Comparison of ENCODE assay signal across 17 cellular contexts in genomic region chr12:48159976-48160525, GRCh38. TPM values are rescaled to one million over a fixed set of nuclear protein-coding genes. Genes with fewer than 3 reads are reported as not detected.
DNase-seq lines count a peak whose midpoint lies in the region; ATAC-seq, FAIRE-seq and TF ChIP-seq lines count a peak whose summit lies in the region.
"Had no signal": no experiment of that assay in that cellular context is flagged by ENCODE, and none has a peak within 500 bp of the region (broad histone marks: within the 10 kb centered on the region; RNA-seq: fewer than 3 reads in every experiment).

No MANE protein-coding gene starts in this region.

- H3K27ac ChIP-seq in kidney (ENCODE audit: low read depth in 2 of 2, low read length in 2 of 2): no peak overlapping the region
- H3K27ac ChIP-seq: PC-9 had no signal

- peaks cover 2% of the 10 kb centered on the region for H3K27me3 Mint-ChIP-seq in activated T-cell treated with anti-CD3 and anti-CD28 coated beads, Interleukin-2, amount 50 U/mL, for 72 hours (ENCODE audit: low read depth)

- DNase-seq in AG10803 (ENCODE audit: low read depth) (peak; percentile 54), HT1080 (ENCODE audit: low read depth) (peak; percentile 32), UCSD-AML1 (lab: John Stamatoyannopoulos, UW; ENCODE audit: unreplicated experiment) (peak; percentile 31), islet precursor cell (peak; percentile 32), urothelium cell line (ENCODE audit: low spot score) (no peak), kidney (no peak), SIG-M5 treated with dmso at 0.1 percent for 504 hours (lab: John Stamatoyannopoulos, UW; ENCODE audit: unreplicated experiment) (no peak)
- DNase-seq in activated T-cell treated with anti-CD3 and anti-CD28 coated beads, Interleukin-2, amount 50 U/mL, for 72 hours: no peak
- DNase-seq: NCI-H1048, NCI-H146, NCI-H2081 treated with DMSO at 0.1 percent for 48 hours, NCI-H510A treated with DMSO at 0.1 percent for 48 hours, PC-9 had no signal

- peaks cover 30% of the 10 kb centered on the region for H3K4me1 Mint-ChIP-seq in activated T-cell treated with anti-CD3 and anti-CD28 coated beads, Interleukin-2, amount 50 U/mL, for 72 hours (ENCODE audit: low read depth)

- no peaks in the 10 kb centered on the region for H3K9me3 Mint-ChIP-seq in activated T-cell treated with anti-CD3 and anti-CD28 coated beads, Interleukin-2, amount 50 U/mL, for 72 hours

- no peaks in the 10 kb centered on the region for H3K36me3 ChIP-seq in kidney (ENCODE audit: control insufficient read depth in 1 of 2, insufficient read depth in 2 of 2, low read length in 2 of 2)

- intact Hi-C loops in kidney (cut with DNase I): no loop called here

- H3K36me3 Mint-ChIP-seq in activated T-cell treated with anti-CD3 and anti-CD28 coated beads, Interleukin-2, amount 50 U/mL, for 72 hours (ENCODE audit: insufficient read depth in 2 of 2): peaks cover 0 to 1% of the 10 kb centered on the region in 2 donors

- H3K27ac Mint-ChIP-seq in activated T-cell treated with anti-CD3 and anti-CD28 coated beads, Interleukin-2, amount 50 U/mL, for 72 hours: no peak overlapping the region

- H3K9ac ChIP-seq in kidney (ENCODE audit: low read length in 2 of 2): no peak overlapping the region

- H3K4me3 ChIP-seq in AG10803 (ENCODE audit: low read length) (no peak overlapping the region), kidney (ENCODE audit: low read length in 2 of 2) (no peak overlapping the region)
- H3K4me3 ChIP-seq: PC-9 had no signal

- FAIRE-seq in urothelium cell line (lab: Jason Lieb, UNC): no peak
- FAIRE-seq in kidney (lab: Jason Lieb, UNC): no peak
- FAIRE-seq: H54, HTR-8/SVneo had no signal

- H3K4me3 Mint-ChIP-seq in activated T-cell treated with anti-CD3 and anti-CD28 coated beads, Interleukin-2, amount 50 U/mL, for 72 hours: no peak overlapping the region

- H3K9me3 ChIP-seq in kidney (ENCODE audit: control insufficient read depth in 1 of 2, low read length in 2 of 2): no peaks in the 10 kb centered on the region

- no peak for TF ChIP-seq CTCF in AG10803 (conservative IDR thresholded peaks at IDR 0.05; ENCODE audit: low read length)
- TF ChIP-seq CTCF in kidney (IDR thresholded peaks at IDR 0.05; ENCODE audit: borderline replicate concordance, extremely low read depth, insufficient read depth): no peak

- ATAC-seq in activated T-cell treated with anti-CD3 and anti-CD28 coated beads, Interleukin-2, amount 50 U/mL, for 72 hours (replicated peaks in 1 of 2): no peak

- H3K4me1 ChIP-seq in kidney (ENCODE audit: control insufficient read depth in 1 of 2, insufficient read depth in 1 of 2, low read depth in 1 of 2, low read length in 2 of 2): peaks cover 0 to 2% of the 10 kb centered on the region in 2 donors

RNA-seq across cellular contexts. Expression of gene ASB8, which starts 2.7 kb away (rescaled TPM):
- total RNA-seq in HT1080 (2014; rRNA removed; shearing (Covaris generic)): 34.8 and 46.3 TPM in 2 replicates
- polyA plus RNA-seq in HT1080 (2015; cell fraction: cytosol; rRNA removed): 25.9 and 33.2 TPM in 2 replicates
- polyA plus RNA-seq in HT1080 (2015; cell fraction: nucleus; rRNA removed): 22.1 and 25.2 TPM in 2 replicates
- 10 to 100 TPM; 52.3 to 61.8 TPM for total RNA-seq in activated T-cell treated with anti-CD3 and anti-CD28 coated beads, Interleukin-2, amount 50 U/mL, for 72 hours
- total RNA-seq in kidney: 40.5 TPM
- 27.3 TPM for polyA plus RNA-seq in kidney (ENCODE audit: insufficient read depth, low read depth, low replicate concordance)

RNA-seq across cellular contexts. Expression of gene CCDC184, which starts 23.4 kb away (rescaled TPM):
- 0.19 and 0.40 TPM in 2 replicates for total RNA-seq in HT1080 (2014; rRNA removed; shearing (Covaris generic))
- 0.35 and 0.43 TPM in 2 replicates for polyA plus RNA-seq in HT1080 (2015; cell fraction: cytosol; rRNA removed)
- polyA plus RNA-seq in HT1080 (2015; cell fraction: nucleus; rRNA removed): 0.19 and 0.38 TPM in 2 replicates
- total RNA-seq in activated T-cell treated with anti-CD3 and anti-CD28 coated beads, Interleukin-2, amount 50 U/mL, for 72 hours: under 1 TPM; 0.17 to 0.32 TPM
- 2.0 TPM for total RNA-seq in kidney
- polyA plus RNA-seq in kidney (ENCODE audit: insufficient read depth, low read depth, low replicate concordance): 1.7 TPM
- total RNA-seq: A172, PC-9 had no signal

RNA-seq across cellular contexts. Expression of gene PFKM, which starts 40.9 kb away (rescaled TPM):
- 60.4 and 60.9 TPM in 2 replicates for total RNA-seq in HT1080 (2014; rRNA removed; shearing (Covaris generic))
- 49.0 and 55.1 TPM in 2 replicates for polyA plus RNA-seq in HT1080 (2015; cell fraction: cytosol; rRNA removed)
- 126 and 135 TPM in 2 replicates for polyA plus RNA-seq in HT1080 (2015; cell fraction: nucleus; rRNA removed)
- total RNA-seq in activated T-cell treated with anti-CD3 and anti-CD28 coated beads, Interleukin-2, amount 50 U/mL, for 72 hours: 10 to 100 TPM; 29.1 to 35.9 TPM
- 67.7 TPM for total RNA-seq in kidney
- polyA plus RNA-seq in kidney (ENCODE audit: insufficient read depth, low read depth, low replicate concordance): 69.6 TPM

RNA-seq across cellular contexts. Expression of gene OR10AD1, which starts 43.0 kb away (rescaled TPM):
- not detected in 2 replicates for total RNA-seq in HT1080 (2014; rRNA removed; shearing (Covaris generic))
- not detected in 2 replicates for polyA plus RNA-seq in HT1080 (2015; cell fraction: cytosol; rRNA removed)
- not detected in 2 replicates for polyA plus RNA-seq in HT1080 (2015; cell fraction: nucleus; rRNA removed)
- not detected for total RNA-seq in activated T-cell treated with anti-CD3 and anti-CD28 coated beads, Interleukin-2, amount 50 U/mL, for 72 hours
- total RNA-seq in kidney: not detected
- polyA plus RNA-seq in kidney (ENCODE audit: insufficient read depth, low read depth, low replicate concordance): not detected
- total RNA-seq: A172, Daoy, PC-9 had no signal

RNA-seq across cellular contexts. Expression of gene SENP1, which starts 54.2 kb away (rescaled TPM):
- total RNA-seq in HT1080 (2014; rRNA removed; shearing (Covaris generic)): 18.0 and 27.5 TPM in 2 replicates
- polyA plus RNA-seq in HT1080 (2015; cell fraction: cytosol; rRNA removed): 14.3 and 19.5 TPM in 2 replicates
- polyA plus RNA-seq in HT1080 (2015; cell fraction: nucleus; rRNA removed): 18.3 and 21.6 TPM in 2 replicates
- 10 to 100 TPM; 58.4 to 68.7 TPM for total RNA-seq in activated T-cell treated with anti-CD3 and anti-CD28 coated beads, Interleukin-2, amount 50 U/mL, for 72 hours
- total RNA-seq in kidney: 19.4 TPM
- 3.5 TPM for polyA plus RNA-seq in kidney (ENCODE audit: insufficient read depth, low read depth, low replicate concordance)

Comparison
In these comparisons a context has a peak if more than half of its experiments do, and no peak if none do; other contexts are left out.
1. DNase-seq: peak in AG10803 (single experiment), HT1080 (single experiment), UCSD-AML1 (single experiment) and islet precursor cell (single experiment); none in urothelium cell line (single experiment), activated T-cell treated with anti-CD3 and anti-CD28 coated beads, Interleukin-2, amount 50 U/mL, for 72 hours (0 of 2), kidney (single experiment) and SIG-M5 treated with dmso at 0.1 percent for 504 hours (single experiment).